Comparison of ENCODE assay signal across 14 cellular contexts in genomic region chrX:154074199-154074598, GRCh38. TPM values are rescaled to one million over a fixed set of nuclear protein-coding genes. Genes with fewer than 3 reads are reported as not detected.
A peak's percentile ranks its signal among the peaks of the same experiment; 100 is the strongest.
DNase-seq lines count a peak whose midpoint lies in the region; ATAC-seq and TF ChIP-seq lines count a peak whose summit lies in the region.
"Had no signal": no experiment of that assay in that cellular context is flagged by ENCODE, and none has a peak within 500 bp of the region (broad histone marks: within the 10 kb centered on the region; RNA-seq: fewer than 3 reads in every experiment).

No MANE protein-coding gene starts in this region.

- peaks cover 21% of the 10 kb centered on the region for H3K4me1 Mint-ChIP-seq in GM23338

- no peaks in the 10 kb centered on the region for H3K9me2 ChIP-seq in GM23338 (ENCODE audit: insufficient read depth)

- no peaks in the 10 kb centered on the region for H3K9me3 Mint-ChIP-seq in GM23338
- H3K9me3 Mint-ChIP-seq: activated naive CD8-positive, alpha-beta T cell treated with anti-CD3 and anti-CD28 coated beads for 36 hours had no signal

- no peaks in the 10 kb centered on the region for H3K27me3 ChIP-seq in GM23338 (ENCODE audit: insufficient read depth)

- no peak for TF ChIP-seq CTCF in GM23338 (conservative IDR thresholded peaks at IDR 0.05; ENCODE audit: low read depth in 2 of 2)

- H3K4me3 ChIP-seq in GM23338, result no peak overlapping the region
- H3K4me3 ChIP-seq: heart left ventricle had no signal

- H3K4me2 ChIP-seq in GM23338, result 0 out of 2 replicates have a peak overlapping the region, but pooled peaks have one; percentile 22

- no peak overlapping the region for H2AFZ ChIP-seq in GM23338
- H2AFZ ChIP-seq: parathyroid adenoma had no signal

- peak overlapping the region; percentile 93 for H3K27ac ChIP-seq in GM23338 (ENCODE audit: low read depth)
- H3K27ac ChIP-seq: parathyroid adenoma had no signal

- H3K27ac Mint-ChIP-seq in GM23338, result no peak overlapping the region

- H3K36me3 ChIP-seq in GM23338 (ENCODE audit: insufficient read depth), result no peaks in the 10 kb centered on the region

- peak; percentile 84 for ATAC-seq in GM23338
- no peak for ATAC-seq in sciatic nerve
- no peak for ATAC-seq in GM21723 (IDR thresholded peaks at IDR 0.05; ENCODE audit: unreplicated experiment)

- peak; percentile 81 for DNase-seq in A172 (ENCODE audit: low spot score)
- DNase-seq in GM23338 (ENCODE audit: low spot score), result peak; percentile 59
- DNase-seq in amniotic epithelial cell (ENCODE audit: low read depth), result peak; percentile 66
- DNase-seq in iPS-NIHi11 (ENCODE audit: low spot score), result peak; percentile 33
- DNase-seq in DMS114 treated with DMSO at 0.1 percent for 48 hours (lab: John Stamatoyannopoulos, UW; ENCODE audit: unreplicated experiment), result no peak
- no peak for DNase-seq in sciatic nerve (ENCODE audit: low spot score)
- no peak for DNase-seq in stimulated activated CD4-positive, alpha-beta T cell treated with anti-CD3 and anti-CD28 coated beads, Interleukin-4, amount 100 ng/mL, for 24 hours
- DNase-seq: activated naive CD8-positive, alpha-beta T cell treated with anti-CD3 and anti-CD28 coated beads for 36 hours; heart left ventricle; KBM-7; NCI-H524 treated with DMSO at 0.1 percent for 48 hours; T1000 had no signal

- H3K27me3 Mint-ChIP-seq in GM23338 (ENCODE audit: insufficient read depth, low read depth, poor library complexity), result peaks cover 2% of the 10 kb centered on the region
- H3K27me3 Mint-ChIP-seq: activated naive CD8-positive, alpha-beta T cell treated with anti-CD3 and anti-CD28 coated beads for 36 hours had no signal

- H3F3A ChIP-seq in GM23338 (replicated peaks; ENCODE audit: low read depth), result no peaks in the 10 kb centered on the region

- H3K79me2 ChIP-seq in GM23338 (replicated peaks; ENCODE audit: insufficient read depth), result peaks cover 78% of the 10 kb centered on the region

- H3K36me3 Mint-ChIP-seq in GM23338 (ENCODE audit: low read depth), result peaks cover 6% of the 10 kb centered on the region; the same call in 2 of the 3 replicates

- intact Hi-C loops in sciatic nerve (cut with DNase I), result no loop called here

- no peaks in the 10 kb centered on the region; the same call in 1 of the 2 replicates for H4K20me1 ChIP-seq in GM23338 (replicated peaks; ENCODE audit: insufficient read depth)

- H3K4me3 Mint-ChIP-seq in GM23338, result no peak overlapping the region
- H3K4me3 Mint-ChIP-seq: activated naive CD8-positive, alpha-beta T cell treated with anti-CD3 and anti-CD28 coated beads for 36 hours had no signal

- H3K4me1 ChIP-seq in GM23338 (ENCODE audit: insufficient read depth), result peaks cover 10% of the 10 kb centered on the region

TF ChIP-seq in GM23338, 12 proteins besides CTCF, POLR2A, EP300 and RAD21:
- no peak for TF ChIP-seq EZH2phosphoT487 (IDR thresholded peaks at IDR 0.05; ENCODE audit: unreplicated experiment)
- TF ChIP-seq ZNF114 (CRISPR knock-in tag; IDR thresholded peaks at IDR 0.05), result no peak
- no peak for TF ChIP-seq EZH2 (IDR thresholded peaks at IDR 0.05; ENCODE audit: low read depth, unreplicated experiment)
- no peak for TF ChIP-seq JUNB (IDR thresholded peaks at IDR 0.05; ENCODE audit: unreplicated experiment)
- TF ChIP-seq REST (IDR thresholded peaks at IDR 0.05; ENCODE audit: unreplicated experiment), result no peak
- TF ChIP-seq ZNF331 (CRISPR knock-in tag; IDR thresholded peaks at IDR 0.05; ENCODE audit: low read depth), result no peak

RNA-seq across cellular contexts. Expression of gene MECP2, which starts 23.3 kb away (rescaled TPM):
- total RNA-seq in A172 (2014; rRNA removed; shearing (Covaris generic)), result 35.1 and 48.3 TPM in 2 replicates
- 32.7 and 34.0 TPM in 2 replicates for total RNA-seq in GM23338 (2014; rRNA removed; shearing (Covaris generic))
- polyA plus RNA-seq in GM23338 (2016; fragmentation: Nextera tagmentation; extraction: Ambion mirVana), result 27.4 and 27.7 TPM in 2 replicates
- 85.6 TPM for total RNA-seq in sciatic nerve

RNA-seq across cellular contexts. Expression of gene IRAK1, which starts 54.5 kb away (rescaled TPM):
- total RNA-seq in A172 (2014; rRNA removed; shearing (Covaris generic)), result 192 and 220 TPM in 2 replicates
- 30.4 and 38.0 TPM in 2 replicates for total RNA-seq in GM23338 (2014; rRNA removed; shearing (Covaris generic))
- polyA plus RNA-seq in GM23338 (2016; fragmentation: Nextera tagmentation; extraction: Ambion mirVana), result 21.6 and 23.0 TPM in 2 replicates
- 53.9 TPM for total RNA-seq in sciatic nerve

Comparison
In these comparisons a context has a peak if more than half of its experiments do, and no peak if none do; other contexts are left out.
1. DNase-seq: peak in A172 (single experiment), GM23338 (single experiment), amniotic epithelial cell (single experiment) and iPS-NIHi11 (single experiment); none in DMS114 treated with DMSO at 0.1 percent for 48 hours (single experiment), sciatic nerve (single experiment) and stimulated activated CD4-positive, alpha-beta T cell treated with anti-CD3 and anti-CD28 coated beads, Interleukin-4, amount 100 ng/mL, for 24 hours (single experiment).